14 cellular contexts compared by ENCODE assay signal in genomic region chr11:34825670-34826383, GRCh38.
DNase-seq lines count a peak whose midpoint lies in the region; TF ChIP-seq lines count a peak whose summit lies in the region.
"Had no signal": no experiment of that assay in that cellular context is flagged by ENCODE, and none has a peak within 500 bp of the region (broad histone marks: within the 10 kb centered on the region; RNA-seq: fewer than 3 reads in every experiment).

No MANE protein-coding gene starts in this region.

- H3K4me3 Mint-ChIP-seq in endodermal cell = no peak overlapping the region
- H3K4me3 Mint-ChIP-seq: central memory CD8-positive, alpha-beta T cell; stimulated activated naive CD8-positive, alpha-beta T cell treated with anti-CD3 and anti-CD28 coated beads, Interleukin-15, amount 100 ng/mL, for 72 hours had no signal

- H3K4me1 Mint-ChIP-seq in endodermal cell = peaks cover 59% of the 10 kb centered on the region
- H3K4me1 Mint-ChIP-seq: central memory CD8-positive, alpha-beta T cell had no signal

- TF ChIP-seq CTCF in endodermal cell (conservative IDR thresholded peaks at IDR 0.05) (no peak), esophagus muscularis mucosa (IDR thresholded peaks at IDR 0.05) (no peak), vagina (IDR thresholded peaks at IDR 0.05) (no peak)

- H3K27ac ChIP-seq in endodermal cell (ENCODE audit: low read depth, low read length) (no peak overlapping the region), esophagus muscularis mucosa (replicated peaks in 1 of 4) (no peak overlapping the region), vagina (no peak overlapping the region)
- H3K27ac ChIP-seq: right atrium auricular region had no signal

- no peak overlapping the region for H3K4me3 ChIP-seq in endodermal cell (ENCODE audit: low read length)
- H3K4me3 ChIP-seq in esophagus muscularis mucosa = no peak overlapping the region
- no peak overlapping the region for H3K4me3 ChIP-seq in vagina
- H3K4me3 ChIP-seq: right atrium auricular region had no signal

- no peaks in the 10 kb centered on the region for H3K27me3 ChIP-seq in endodermal cell (ENCODE audit: control insufficient read depth, insufficient read depth, low read length, poor library complexity, severe bottlenecking)
- H3K27me3 ChIP-seq in esophagus muscularis mucosa = no peaks in the 10 kb centered on the region
- no peaks in the 10 kb centered on the region for H3K27me3 ChIP-seq in vagina
- H3K27me3 ChIP-seq: right atrium auricular region had no signal

- H3K9me3 ChIP-seq in endodermal cell (ENCODE audit: control insufficient read depth, low read length) (no peaks in the 10 kb centered on the region), esophagus muscularis mucosa (no peaks in the 10 kb centered on the region), vagina (no peaks in the 10 kb centered on the region)
- H3K9me3 ChIP-seq: right atrium auricular region had no signal

- 89 to 98% methylated on average over 5 to 7 of the region's 7 CpGs for whole genome bisulfite sequencing in endodermal cell (ENCODE audit: insufficient coverage in 1 of 2, insufficient read length in 1 of 2), 2 experiments
- 95% methylated on average over 6 of the region's 7 CpGs for WGBS in esophagus muscularis mucosa

- H3K4me1 ChIP-seq in endodermal cell (ENCODE audit: control insufficient read depth, insufficient read depth, low read length) = peaks cover 46% of the 10 kb centered on the region
- no peaks in the 10 kb centered on the region for H3K4me1 ChIP-seq in esophagus muscularis mucosa
- no peaks in the 10 kb centered on the region for H3K4me1 ChIP-seq in vagina

- intact Hi-C loops in esophagus muscularis mucosa (cut with DNase I) (no loop called here), vagina (cut with DNase I) (no loop called here)

- H3K36me3 Mint-ChIP-seq in endodermal cell (ENCODE audit: low read depth) = peaks cover 2% of the 10 kb centered on the region

- no peak overlapping the region for H3K9ac ChIP-seq in endodermal cell (ENCODE audit: extremely low read depth, low read length, poor library complexity, severe bottlenecking)

- TF ChIP-seq POLR2A in esophagus muscularis mucosa (IDR thresholded peaks at IDR 0.05; ENCODE audit: low read depth) (no peak), vagina (IDR thresholded peaks at IDR 0.05) (no peak)

- DNase-seq in DMS153 (lab: John Stamatoyannopoulos, UW) = peak; percentile 68
- DNase-seq in DMS153 treated with DMSO at 0.1 percent for 48 hours (lab: John Stamatoyannopoulos, UW; ENCODE audit: unreplicated experiment) = no peak
- DNase-seq in endodermal cell = no peak
- peak; percentile 79 for DNase-seq in mucosa of gallbladder (ENCODE audit: low spot score)
- DNase-seq in ureter (ENCODE audit: low spot score) = peak; percentile 47
- no peak for DNase-seq in esophagus muscularis mucosa (ENCODE audit: extremely low spot score)
- DNase-seq in COR-L47 (lab: John Stamatoyannopoulos, UW) = no peak
- no peak for DNase-seq in vagina (ENCODE audit: extremely low spot score in 2 of 2)
- DNase-seq: activated naive CD4-positive, alpha-beta T cell; NCI-H82; SHP77; stimulated activated naive CD8-positive, alpha-beta T cell treated with anti-CD3 and anti-CD28 coated beads, Interleukin-15, amount 100 ng/mL, for 72 hours had no signal

- H3K36me3 ChIP-seq in endodermal cell (ENCODE audit: control insufficient read depth, insufficient read depth, low read length) (no peaks in the 10 kb centered on the region), esophagus muscularis mucosa (no peaks in the 10 kb centered on the region), vagina (no peaks in the 10 kb centered on the region)
- H3K36me3 ChIP-seq: right atrium auricular region had no signal

- no peaks in the 10 kb centered on the region for H3K9me3 Mint-ChIP-seq in endodermal cell
- H3K9me3 Mint-ChIP-seq: central memory CD8-positive, alpha-beta T cell; stimulated activated naive CD8-positive, alpha-beta T cell treated with anti-CD3 and anti-CD28 coated beads, Interleukin-15, amount 100 ng/mL, for 72 hours had no signal

- H3K27me3 Mint-ChIP-seq in endodermal cell (ENCODE audit: insufficient read depth) = no peaks in the 10 kb centered on the region

- H3K27ac Mint-ChIP-seq in endodermal cell = peak overlapping the region; percentile 52
- H3K27ac Mint-ChIP-seq: stimulated activated naive CD8-positive, alpha-beta T cell treated with anti-CD3 and anti-CD28 coated beads, Interleukin-15, amount 100 ng/mL, for 72 hours had no signal

- no peak for TF ChIP-seq EP300 in esophagus muscularis mucosa (IDR thresholded peaks at IDR 0.05)

Comparison
In these comparisons a context has a peak if more than half of its experiments do, and no peak if none do; other contexts are left out.
1. DNase-seq: peak in DMS153 (single experiment), mucosa of gallbladder (single experiment) and ureter (single experiment); none in DMS153 treated with DMSO at 0.1 percent for 48 hours (single experiment), endodermal cell (single experiment), esophagus muscularis mucosa (single experiment), COR-L47 (single experiment) and vagina (0 of 2).